ENCODE assay signal across 22 cellular contexts in genomic region chr1:182549346-182549745, GRCh38. TPM values are rescaled to one million over a fixed set of nuclear protein-coding genes. Genes with fewer than 3 reads are reported as not detected.
"Had no signal": no experiment of that assay in that cellular context is flagged by ENCODE, and none has a peak within 500 bp of the region (broad histone marks: within the 10 kb centered on the region; RNA-seq: fewer than 3 reads in every experiment).

No MANE protein-coding gene starts in this region.

- H3K9me3 ChIP-seq: SJSA1 had no signal

- DNase-seq: IMR-90, Kasumi-1, MM.1S, NCI-H1092 treated with DMSO at 0.1 percent for 48 hours, NCI-H1436, NCI-H1694, NCI-H1930, NCI-H2081, NCI-H2107, NCI-H2227 treated with DMSO at 0.1 percent for 48 hours, NCI-H524, NCI-H526 treated with DMSO at 0.1 percent for 48 hours, NCI-H748 treated with DMSO at 0.1 percent for 48 hours, Right ventricle myocardium superior, RPMI8226, SIG-M5 had no signal

- H3K4me2 ChIP-seq: KMS-11 had no signal

- H3K27ac ChIP-seq: KMS-11, SJSA1, SK-N-MC had no signal

- H3K4me3 ChIP-seq: SJSA1, SK-N-MC had no signal

- ATAC-seq: HepG2 had no signal

- H3K36me3 ChIP-seq: SJSA1 had no signal

- H3K27me3 ChIP-seq: SJSA1 had no signal

- H3K4me1 ChIP-seq: SJSA1 had no signal

- H3K9ac ChIP-seq: KMS-11 had no signal

RNA-seq across cellular contexts. Expression of gene RGS16, which starts 54.8 kb away (rescaled TPM):
- total RNA-seq: HepG2, HT1080, M059J had no signal
- polyA plus RNA-seq: HepG2 had no signal
